ENCODE assay signal across 15 cellular contexts in the genomic region with DNA sequence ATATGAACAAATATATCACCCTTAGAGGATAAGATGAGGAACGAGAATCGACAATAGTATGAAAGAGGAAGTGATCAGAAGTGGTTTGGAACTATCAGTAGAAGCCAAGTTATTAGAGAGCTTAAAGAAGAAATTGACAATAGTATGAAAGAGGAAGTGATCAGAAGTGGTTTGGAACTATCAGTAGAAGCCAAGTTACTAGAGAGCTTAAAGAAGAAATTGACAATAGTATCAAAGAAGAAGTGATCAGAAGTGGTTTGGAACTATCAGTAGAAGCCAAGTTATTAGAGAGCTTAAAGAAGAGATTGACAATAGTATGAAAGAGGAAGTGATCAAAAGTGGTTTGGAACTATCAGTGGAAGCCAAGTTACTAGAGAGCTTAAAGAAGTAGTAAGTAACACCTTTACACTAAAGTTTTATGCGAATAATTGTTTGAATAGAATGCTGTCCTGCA.
A peak's percentile ranks its signal among the peaks of the same experiment; 100 is the strongest.
DNase-seq lines count a peak whose midpoint lies in the region; ATAC-seq and FAIRE-seq lines count a peak whose summit lies in the region.
"Had no signal": no experiment of that assay in that cellular context is flagged by ENCODE, and none has a peak within 500 bp of the region (broad histone marks: within the 10 kb centered on the region; RNA-seq: fewer than 3 reads in every experiment).

No MANE protein-coding gene starts in this region.

- no peak overlapping the region for H3K4me3 ChIP-seq in small intestine (ENCODE audit: low read depth in 1 of 2, low read length in 2 of 2)
- H3K4me3 ChIP-seq: skin epidermis had no signal

- no peak overlapping the region for H3K27ac ChIP-seq in small intestine (ENCODE audit: low read depth in 1 of 2, low read length in 1 of 2)
- H3K27ac ChIP-seq: skin epidermis had no signal

- intact Hi-C loops in cardiac septum (cut with DNase I) = no loop called here

- ATAC-seq in GM19023 (IDR thresholded peaks at IDR 0.05; ENCODE audit: unreplicated experiment) = peak; percentile 63
- ATAC-seq in GM21619 (IDR thresholded peaks at IDR 0.05; ENCODE audit: unreplicated experiment) = peak; percentile 81
- peak; percentile 95 for ATAC-seq in HG03175 (IDR thresholded peaks at IDR 0.05; ENCODE audit: unreplicated experiment)
- ATAC-seq: activated CD8-positive, alpha-beta T cell treated with anti-CD3 and anti-CD28 coated beads for 36 hours; activated naive CD4-positive, alpha-beta T cell treated with anti-CD3 and anti-CD28 coated beads, Interleukin-2, amount 50 U/mL, for 72 hours; naive thymus-derived CD8-positive, alpha-beta T cell; T-helper 17 cell had no signal

- no peak for DNase-seq in small intestine
- no peak for DNase-seq in RKO (ENCODE audit: low spot score)
- no peak for DNase-seq in SW480 (ENCODE audit: low spot score)
- DNase-seq in cardiac septum (ENCODE audit: low spot score) = no peak
- DNase-seq: activated CD8-positive, alpha-beta T cell treated with anti-CD3 and anti-CD28 coated beads for 36 hours; cortex of kidney; foreskin fibroblast; naive thymus-derived CD8-positive, alpha-beta T cell; NCI-H1694; T-helper 17 cell had no signal

- FAIRE-seq in small intestine (lab: Jason Lieb, UNC) = peak; percentile 19

- no peaks in the 10 kb centered on the region for H3K9me3 ChIP-seq in small intestine (ENCODE audit: control insufficient read depth, low read depth)

- no peaks in the 10 kb centered on the region for H3K4me1 ChIP-seq in small intestine (ENCODE audit: control insufficient read depth in 2 of 2, insufficient read depth in 1 of 2, low read depth in 1 of 2, low read length in 1 of 2)

- no peaks in the 10 kb centered on the region for H3K36me3 ChIP-seq in small intestine (ENCODE audit: control insufficient read depth in 2 of 2, insufficient read depth in 2 of 2, low read length in 2 of 2)

- H3K27me3 ChIP-seq in small intestine (ENCODE audit: control insufficient read depth in 2 of 2, insufficient read depth in 2 of 2, low read length in 2 of 2) = no peaks in the 10 kb centered on the region

- 88 to 97% (median 96%) methylated on average over 3 of the region's 3 CpGs for WGBS in small intestine, 3 donors
